Comparison of ENCODE assay signal across 9 cellular contexts in genomic region chr11:20865161-20865560, GRCh38.
"Had no signal": no experiment of that assay in that cellular context is flagged by ENCODE, and none has a peak within 500 bp of the region (broad histone marks: within the 10 kb centered on the region; RNA-seq: fewer than 3 reads in every experiment).

No MANE protein-coding gene starts in this region.

- H3K4me3 ChIP-seq: GM23248, GM23338, HAP-1 had no signal

- H3K9me3 ChIP-seq: HAP-1 had no signal

- H3K36me3 ChIP-seq: HAP-1 had no signal

- ATAC-seq: GM23338, HCT116 had no signal

- H3K4me2 ChIP-seq: GM23338 had no signal

- H2AFZ ChIP-seq: GM23248, GM23338 had no signal

- H3K27ac ChIP-seq: GM23248 had no signal

- DNase-seq: GM23248, GOT3, H7, H9, HCEC 1CT, HFFc6 had no signal
